In the genomic region with DNA sequence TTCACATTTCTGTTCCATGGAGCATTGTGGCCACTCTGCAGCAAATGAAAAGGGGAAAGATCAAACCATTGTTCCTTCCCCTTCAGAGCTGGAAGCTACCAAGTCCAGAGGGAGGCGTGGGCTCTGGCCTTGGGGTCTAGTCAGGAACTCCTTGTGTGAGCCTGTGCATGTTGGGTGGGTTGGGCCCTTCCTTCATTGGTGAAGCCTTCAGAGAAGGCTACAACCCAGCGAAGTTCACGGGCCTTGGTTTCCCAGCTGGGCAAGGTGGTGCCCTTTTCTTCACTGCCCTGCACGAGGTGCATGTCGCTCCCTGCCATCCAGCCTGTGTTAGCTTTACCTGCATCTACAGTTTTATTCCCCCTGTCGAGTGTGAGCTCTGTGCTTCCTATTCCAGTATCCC, we compare ENCODE assay signal across 16 cellular contexts.
DNase-seq lines count a peak whose midpoint lies in the region; ATAC-seq and TF ChIP-seq lines count a peak whose summit lies in the region.
"Had no signal": no experiment of that assay in that cellular context is flagged by ENCODE, and none has a peak within 500 bp of the region (broad histone marks: within the 10 kb centered on the region; RNA-seq: fewer than 3 reads in every experiment).

No MANE protein-coding gene starts in this region.

- H4K91ac ChIP-seq in mesenchymal stem cell (ENCODE audit: low read length) (no peak overlapping the region), trophoblast cell (ENCODE audit: low read depth, low read length) (no peak overlapping the region)

- no peaks in the 10 kb centered on the region; the same call in 1 of the 2 replicates for H3K4me1 ChIP-seq in HEK293 (ENCODE audit: control insufficient read depth, insufficient read depth, low read length)
- H3K4me1 ChIP-seq in mesenchymal stem cell (ENCODE audit: control insufficient read depth, insufficient read depth, low read depth, low read length) = peaks cover 24% of the 10 kb centered on the region
- peaks cover 0 to 5% of the 10 kb centered on the region in 2 experiments for H3K4me1 ChIP-seq in trophoblast cell (ENCODE audit: control insufficient read depth in 1 of 2, insufficient read depth in 2 of 2, low read length in 2 of 2)
- peaks cover 0 to 7% of the 10 kb centered on the region in 2 donors for H3K4me1 ChIP-seq in uterus

- H2AK5ac ChIP-seq in mesenchymal stem cell (ENCODE audit: low read length, severe bottlenecking) (peak overlapping the region; percentile 33), trophoblast cell (ENCODE audit: low read length) (no peak overlapping the region)

- H3K79me1 ChIP-seq in mesenchymal stem cell (replicated peaks; ENCODE audit: low read length, poor library complexity, severe bottlenecking) (peaks cover 27% of the 10 kb centered on the region), trophoblast cell (ENCODE audit: low read length) (no peaks in the 10 kb centered on the region)

- no peak for ATAC-seq in HG03439 (IDR thresholded peaks at IDR 0.05; ENCODE audit: unreplicated experiment)
- ATAC-seq: CD8-positive, alpha-beta T cell; HCT116; HepG2 had no signal

- TF ChIP-seq CTCF in HEK293 (tag by site-specific recombination; IDR thresholded peaks at IDR 0.05) = no peak
- TF ChIP-seq CTCF in coronary artery (IDR thresholded peaks at IDR 0.05) = no peak
- TF ChIP-seq CTCF in uterus (IDR thresholded peaks at IDR 0.05) = no peak

- H3K14ac ChIP-seq in mesenchymal stem cell (ENCODE audit: low read length in 2 of 2) (no peak overlapping the region), trophoblast cell (ENCODE audit: low read length) (no peak overlapping the region)

- H3K4me2 ChIP-seq in mesenchymal stem cell (ENCODE audit: low read length, poor library complexity, severe bottlenecking) = no peak overlapping the region
- no peak overlapping the region for H3K4me2 ChIP-seq in trophoblast cell (ENCODE audit: low read length)

- H2BK5ac ChIP-seq in mesenchymal stem cell (ENCODE audit: low read depth, low read length, poor library complexity, severe bottlenecking) = no peak overlapping the region
- H2BK5ac ChIP-seq in trophoblast cell (ENCODE audit: low read depth, low read length, poor library complexity) = no peak overlapping the region

- H3K9ac ChIP-seq in mesenchymal stem cell (ENCODE audit: low read length) (no peak overlapping the region), trophoblast cell (ENCODE audit: low read length) (peak overlapping the region; percentile 32)
- H3K9ac ChIP-seq: BLaER1 treated with 17β-estradiol and CSF1 and Interleukin-3, amounts not matched to agents 10 nM and 100 nM; GM23248 had no signal

- DNase-seq in coronary artery (ENCODE audit: low spot score) (peak; percentile 55), mesenchymal stem cell (no peak), trophoblast cell (no peak), uterus (no peak), LoVo (ENCODE audit: low spot score) (no peak)
- DNase-seq: Calu3, DMS79 treated with DMSO at 0.1 percent for 48 hours, GF-D8, GM23248, H7 had no signal

- H4K12ac ChIP-seq in trophoblast cell (ENCODE audit: low read depth, low read length) = no peak overlapping the region

- H3K36me3 ChIP-seq in HEK293 (ENCODE audit: control insufficient read depth in 2 of 2, insufficient read depth in 1 of 2, low read length in 2 of 2) (no peaks in the 10 kb centered on the region), mesenchymal stem cell (ENCODE audit: control insufficient read depth in 1 of 2, insufficient read depth in 2 of 2, low read depth in 1 of 2, low read length in 2 of 2) (peaks cover 9 to 19% of the 10 kb centered on the region in 2 experiments), trophoblast cell (ENCODE audit: control insufficient read depth in 1 of 2, insufficient read depth in 2 of 2, low read length in 2 of 2) (no peaks in the 10 kb centered on the region), uterus (no peaks in the 10 kb centered on the region)

- H4K8ac ChIP-seq in mesenchymal stem cell (ENCODE audit: low read length) (no peak overlapping the region), trophoblast cell (ENCODE audit: low read depth, low read length) (no peak overlapping the region)

- CTCF ChIA-PET in HEK293 (lab: Yijun Ruan, JAX) = interaction anchor here (0.7 kb wide), 1 partner anchor 122 kb away, joined by 3 read pairs; no protein-coding TSS in a partner anchor

- H2AFZ ChIP-seq in mesenchymal stem cell (ENCODE audit: low read depth, low read length) (no peak overlapping the region), trophoblast cell (ENCODE audit: insufficient read depth, low read length, poor library complexity) (no peak overlapping the region)
- H2AFZ ChIP-seq: GM23248 had no signal

- H3K23ac ChIP-seq in mesenchymal stem cell (ENCODE audit: low read length in 2 of 2) (no peak overlapping the region), trophoblast cell (ENCODE audit: low read length) (no peak overlapping the region)

- intact Hi-C loops in uterus (cut with DNase I; ENCODE audit: low total_unique reads) = no loop called here

- H3K27me3 ChIP-seq in mesenchymal stem cell (ENCODE audit: control insufficient read depth in 1 of 2, insufficient read depth in 1 of 2, low read length in 2 of 2) = no peaks in the 10 kb centered on the region
- H3K27me3 ChIP-seq in trophoblast cell (ENCODE audit: insufficient read depth, low read length) = no peaks in the 10 kb centered on the region
- H3K27me3 ChIP-seq in uterus = no peaks in the 10 kb centered on the region
- H3K27me3 ChIP-seq: BLaER1 treated with 17β-estradiol and CSF1 and Interleukin-3, amounts not matched to agents 10 nM and 100 nM had no signal

- H3K4me3 ChIP-seq in HEK293 (ENCODE audit: low read depth, low read length) = no peak overlapping the region
- H3K4me3 ChIP-seq in coronary artery = no peak overlapping the region
- no peak overlapping the region for H3K4me3 ChIP-seq in mesenchymal stem cell (ENCODE audit: insufficient read depth in 1 of 2, low read depth in 1 of 2, low read length in 2 of 2)
- no peak overlapping the region for H3K4me3 ChIP-seq in trophoblast cell (ENCODE audit: low read depth, low read length)
- H3K4me3 ChIP-seq in uterus = no peak overlapping the region
- H3K4me3 ChIP-seq: BLaER1 treated with 17β-estradiol and CSF1 and Interleukin-3, amounts not matched to agents 10 nM and 100 nM; GM23248 had no signal

- peak overlapping the region; percentile 18 to 55 for H2BK12ac ChIP-seq in mesenchymal stem cell (ENCODE audit: low read length in 2 of 2)
- no peak overlapping the region for H2BK12ac ChIP-seq in trophoblast cell (ENCODE audit: low read length)

- no peaks in the 10 kb centered on the region for H3K79me2 ChIP-seq in trophoblast cell (ENCODE audit: control insufficient read depth, insufficient read depth, low read length, poor library complexity)

- no peak overlapping the region for H2BK15ac ChIP-seq in mesenchymal stem cell (ENCODE audit: low read depth, poor library complexity, severe bottlenecking)

- no peak overlapping the region for H3K27ac ChIP-seq in HEK293 (ENCODE audit: extremely low read depth, low read depth, low read length)
- no peak overlapping the region for H3K27ac ChIP-seq in coronary artery
- no peak overlapping the region for H3K27ac ChIP-seq in mesenchymal stem cell (ENCODE audit: low read length, poor library complexity, severe bottlenecking)
- no peak overlapping the region for H3K27ac ChIP-seq in trophoblast cell (ENCODE audit: low read depth, low read length)
- H3K27ac ChIP-seq in uterus = no peak overlapping the region
- H3K27ac ChIP-seq: GM23248 had no signal

- H3K4ac ChIP-seq in mesenchymal stem cell (ENCODE audit: low read depth in 1 of 2, low read length in 2 of 2) (no peak overlapping the region), trophoblast cell (ENCODE audit: low read depth, low read length) (no peak overlapping the region)

- H3K18ac ChIP-seq in mesenchymal stem cell (ENCODE audit: low read depth in 1 of 2, low read length in 2 of 2) (no peak overlapping the region), trophoblast cell (ENCODE audit: low read length) (no peak overlapping the region)

- WGBS in mesenchymal stem cell = 95% methylated on average over 6 of the region's 6 CpGs
- no CpG with 5 or more reads among the region's 6 CpGs for WGBS in trophoblast cell (ENCODE audit: extremely low coverage, insufficient coverage, insufficient read length)

- no peaks in the 10 kb centered on the region for H3K9me3 ChIP-seq in HEK293 (ENCODE audit: control insufficient read depth, insufficient read depth, low read depth, low read length)
- H3K9me3 ChIP-seq in mesenchymal stem cell (ENCODE audit: control insufficient read depth, low read length) = no peaks in the 10 kb centered on the region
- peaks cover 2% of the 10 kb centered on the region for H3K9me3 ChIP-seq in trophoblast cell (ENCODE audit: insufficient read depth, low read depth, low read length)
- no peaks in the 10 kb centered on the region for H3K9me3 ChIP-seq in uterus

- no peak overlapping the region for H2BK120ac ChIP-seq in mesenchymal stem cell (ENCODE audit: low read depth, low read length)
- H2BK120ac ChIP-seq in trophoblast cell (ENCODE audit: insufficient read depth, low read length, poor library complexity) = no peak overlapping the region

- POLR2A ChIA-PET in HEK293 (lab: Yijun Ruan, JAX) = no interaction called here

- TF ChIP-seq POLR2A in uterus (IDR thresholded peaks at IDR 0.05) = no peak

TF ChIP-seq in HEK293, 187 proteins besides CTCF, POLR2A, EP300 and RAD21 (continues in another document):
- TF ChIP-seq ZNF433 (tag by site-specific recombination; IDR thresholded peaks at IDR 0.05; ENCODE audit: low read depth) (no peak), BCL11A (tag by site-specific recombination; IDR thresholded peaks at IDR 0.05; ENCODE audit: low read depth) (no peak)
- TF ChIP-seq, protein P1, sequence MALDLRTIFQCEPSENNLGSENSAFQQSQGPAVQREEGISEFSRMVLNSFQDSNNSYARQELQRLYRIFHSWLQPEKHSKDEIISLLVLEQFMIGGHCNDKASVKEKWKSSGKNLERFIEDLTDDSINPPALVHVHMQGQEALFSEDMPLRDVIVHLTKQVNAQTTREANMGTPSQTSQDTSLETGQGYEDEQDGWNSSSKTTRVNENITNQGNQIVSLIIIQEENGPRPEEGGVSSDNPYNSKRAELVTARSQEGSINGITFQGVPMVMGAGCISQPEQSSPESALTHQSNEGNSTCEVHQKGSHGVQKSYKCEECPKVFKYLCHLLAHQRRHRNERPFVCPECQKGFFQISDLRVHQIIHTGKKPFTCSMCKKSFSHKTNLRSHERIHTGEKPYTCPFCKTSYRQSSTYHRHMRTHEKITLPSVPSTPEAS (tag by site-specific recombination; IDR thresholded peaks at IDR 0.05) = no peak
